15 cellular contexts compared by ENCODE assay signal in the genomic region with DNA sequence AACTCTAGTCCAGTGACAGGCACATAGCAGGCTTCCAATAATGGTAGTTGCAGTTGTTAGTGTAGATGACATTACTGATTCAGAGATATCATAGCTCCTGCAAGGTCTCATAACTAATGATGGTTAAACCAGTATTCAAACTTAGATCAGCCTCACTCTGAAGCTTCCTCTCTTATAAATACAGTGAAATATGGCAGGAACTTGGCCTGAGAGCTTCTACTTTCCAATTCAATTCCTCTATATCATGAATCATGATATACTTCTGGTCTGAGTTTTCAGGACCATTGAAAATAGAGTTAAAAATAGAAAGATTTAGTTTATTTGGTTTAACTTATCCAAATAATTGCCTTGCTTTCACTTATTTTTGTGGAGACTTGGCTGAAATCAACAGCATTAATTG.
DNase-seq lines count a peak whose midpoint lies in the region; ATAC-seq, FAIRE-seq and TF ChIP-seq lines count a peak whose summit lies in the region.
"Had no signal": no experiment of that assay in that cellular context is flagged by ENCODE, and none has a peak within 500 bp of the region (broad histone marks: within the 10 kb centered on the region; RNA-seq: fewer than 3 reads in every experiment).

No MANE protein-coding gene starts in this region.

- no peak overlapping the region for H2BK15ac ChIP-seq in mesenchymal stem cell (ENCODE audit: low read depth, poor library complexity, severe bottlenecking)

- no peak overlapping the region for H3K9ac ChIP-seq in astrocyte (ENCODE audit: low read length)
- H3K9ac ChIP-seq in mesenchymal stem cell (ENCODE audit: low read length): peak overlapping the region; percentile 67
- H3K9ac ChIP-seq in stomach smooth muscle (ENCODE audit: low read length in 2 of 2): no peak overlapping the region
- H3K9ac ChIP-seq: BLaER1 treated with 17β-estradiol and CSF1 and Interleukin-3, amounts not matched to agents 10 nM and 100 nM had no signal

- no peak overlapping the region for H3K23ac ChIP-seq in mesenchymal stem cell (ENCODE audit: low read length in 2 of 2)

- H3K4me3 ChIP-seq in astrocyte (ENCODE audit: insufficient read depth, low read depth, low read length) (no peak overlapping the region), mesenchymal stem cell (ENCODE audit: insufficient read depth in 1 of 2, low read depth in 1 of 2, low read length in 2 of 2) (no peak overlapping the region), stomach smooth muscle (ENCODE audit: low read length in 2 of 2) (no peak overlapping the region)
- H3K4me3 ChIP-seq: BLaER1 treated with 17β-estradiol and CSF1 and Interleukin-3, amounts not matched to agents 10 nM and 100 nM had no signal

- no peaks in the 10 kb centered on the region for H3K79me2 ChIP-seq in astrocyte (ENCODE audit: insufficient read depth, low read length)

- H3K36me3 Mint-ChIP-seq in astrocyte (ENCODE audit: low read depth, unreplicated experiment) (no peaks in the 10 kb centered on the region), nephron progenitor cell (ENCODE audit: low read depth) (no peaks in the 10 kb centered on the region)

- H3K4me1 ChIP-seq in astrocyte (ENCODE audit: insufficient read depth, low read length) (peaks cover 13% of the 10 kb centered on the region), mesenchymal stem cell (ENCODE audit: control insufficient read depth, insufficient read depth, low read depth, low read length) (no peaks in the 10 kb centered on the region), stomach smooth muscle (ENCODE audit: control insufficient read depth, insufficient read depth, low read length) (no peaks in the 10 kb centered on the region)

- H3K4me3 Mint-ChIP-seq in astrocyte (ENCODE audit: unreplicated experiment) (no peak overlapping the region), nephron progenitor cell (no peak overlapping the region)

- no peak overlapping the region for H2AK5ac ChIP-seq in mesenchymal stem cell (ENCODE audit: low read length, severe bottlenecking)

- H3K27me3 ChIP-seq in astrocyte (ENCODE audit: insufficient read depth, low read length) (no peaks in the 10 kb centered on the region), mesenchymal stem cell (ENCODE audit: control insufficient read depth in 1 of 2, insufficient read depth in 1 of 2, low read length in 2 of 2) (no peaks in the 10 kb centered on the region), stomach smooth muscle (ENCODE audit: control insufficient read depth in 1 of 2, insufficient read depth in 2 of 2, low read length in 2 of 2) (no peaks in the 10 kb centered on the region)
- H3K27me3 ChIP-seq: BLaER1 treated with 17β-estradiol and CSF1 and Interleukin-3, amounts not matched to agents 10 nM and 100 nM had no signal

- H3K4me1 Mint-ChIP-seq in astrocyte (ENCODE audit: low read depth, unreplicated experiment) (peaks cover 18% of the 10 kb centered on the region), nephron progenitor cell (no peaks in the 10 kb centered on the region)

- H4K20me1 ChIP-seq in astrocyte (ENCODE audit: insufficient read depth, low read length): no peaks in the 10 kb centered on the region
- H4K20me1 ChIP-seq: BLaER1 treated with 17β-estradiol and CSF1 and Interleukin-3, amounts not matched to agents 10 nM and 100 nM had no signal

- H3K79me1 ChIP-seq in mesenchymal stem cell (replicated peaks; ENCODE audit: low read length, poor library complexity, severe bottlenecking): no peaks in the 10 kb centered on the region

- H3K14ac ChIP-seq in mesenchymal stem cell (ENCODE audit: low read length in 2 of 2): no peak overlapping the region

- H2AFZ ChIP-seq in astrocyte (ENCODE audit: low read depth, low read length): no peak overlapping the region
- no peak overlapping the region for H2AFZ ChIP-seq in mesenchymal stem cell (ENCODE audit: low read depth, low read length)

- H3K18ac ChIP-seq in mesenchymal stem cell (ENCODE audit: low read depth in 1 of 2, low read length in 2 of 2): no peak overlapping the region

- no peak overlapping the region for H2BK5ac ChIP-seq in mesenchymal stem cell (ENCODE audit: low read depth, low read length, poor library complexity, severe bottlenecking)

- H3K9me3 Mint-ChIP-seq in astrocyte (ENCODE audit: unreplicated experiment) (no peaks in the 10 kb centered on the region), nephron progenitor cell (no peaks in the 10 kb centered on the region)

- H3K4ac ChIP-seq in mesenchymal stem cell (ENCODE audit: low read depth in 1 of 2, low read length in 2 of 2): no peak overlapping the region

- DNase-seq in NCI-H446 (lab: John Stamatoyannopoulos, UW): peak; percentile 42 to 61
- DNase-seq in NCI-H446 treated with DMSO at 0.1 percent for 48 hours (lab: John Stamatoyannopoulos, UW): no peak
- no peak for DNase-seq in astrocyte (ENCODE audit: low read depth)
- DNase-seq in mesenchymal stem cell: no peak
- no peak for DNase-seq in nephron progenitor cell
- DNase-seq in superior temporal gyrus (ENCODE audit: extremely low spot score): no peak
- DNase-seq: DMS79 treated with DMSO at 0.1 percent for 48 hours, KBM-7, NCI-H1417 treated with DMSO at 0.1 percent for 48 hours, NCI-H1930 had no signal

- ATAC-seq in GM21825 (IDR thresholded peaks at IDR 0.05; ENCODE audit: unreplicated experiment): no peak

- no peak overlapping the region for H4K8ac ChIP-seq in mesenchymal stem cell (ENCODE audit: low read length)

- peak overlapping the region; percentile 15 for H3K27ac Mint-ChIP-seq in astrocyte (ENCODE audit: unreplicated experiment)
- no peak overlapping the region for H3K27ac Mint-ChIP-seq in nephron progenitor cell

- H2BK120ac ChIP-seq in mesenchymal stem cell (ENCODE audit: low read depth, low read length): no peak overlapping the region

- FAIRE-seq in astrocyte (lab: Jason Lieb, UNC): no peak
- FAIRE-seq: RCC 7860 had no signal

- peak overlapping the region; percentile 17 for H3K4me2 ChIP-seq in astrocyte (ENCODE audit: low read length)
- H3K4me2 ChIP-seq in mesenchymal stem cell (ENCODE audit: low read length, poor library complexity, severe bottlenecking): no peak overlapping the region

- H3K27me3 Mint-ChIP-seq in astrocyte (ENCODE audit: low read depth, unreplicated experiment) (no peaks in the 10 kb centered on the region), nephron progenitor cell (ENCODE audit: low read depth, poor library complexity) (no peaks in the 10 kb centered on the region)

- H3K27ac ChIP-seq in astrocyte (ENCODE audit: low read depth, low read length): peak overlapping the region; percentile 43
- H3K27ac ChIP-seq in mesenchymal stem cell (ENCODE audit: low read length, poor library complexity, severe bottlenecking): no peak overlapping the region
- H3K27ac ChIP-seq in stomach smooth muscle (ENCODE audit: low read length): peak overlapping the region; percentile 19
- H3K27ac ChIP-seq: 22Rv1 had no signal

- H3K9me3 ChIP-seq in astrocyte (ENCODE audit: insufficient read depth, low read depth, low read length) (no peaks in the 10 kb centered on the region), mesenchymal stem cell (ENCODE audit: control insufficient read depth, low read length) (no peaks in the 10 kb centered on the region), stomach smooth muscle (ENCODE audit: control insufficient read depth in 2 of 2, low read length in 2 of 2) (no peaks in the 10 kb centered on the region)
- H3K9me3 ChIP-seq: BLaER1 treated with 17β-estradiol and CSF1 and Interleukin-3, amounts not matched to agents 10 nM and 100 nM had no signal

- TF ChIP-seq CTCF in astrocyte (IDR thresholded peaks at IDR 0.05; ENCODE audit: insufficient read depth, low read depth, low read length) (no peak), nephron progenitor cell (IDR thresholded peaks at IDR 0.05) (no peak)

- no peak overlapping the region for H2BK12ac ChIP-seq in mesenchymal stem cell (ENCODE audit: low read length in 2 of 2)

- H4K91ac ChIP-seq in mesenchymal stem cell (ENCODE audit: low read length): no peak overlapping the region

- H3K36me3 ChIP-seq in astrocyte (ENCODE audit: insufficient read depth, low read length) (no peaks in the 10 kb centered on the region), mesenchymal stem cell (ENCODE audit: control insufficient read depth in 1 of 2, insufficient read depth in 2 of 2, low read depth in 1 of 2, low read length in 2 of 2) (no peaks in the 10 kb centered on the region), stomach smooth muscle (ENCODE audit: control insufficient read depth in 2 of 2, insufficient read depth in 2 of 2, low read length in 2 of 2) (no peaks in the 10 kb centered on the region)
- H3K36me3 ChIP-seq: BLaER1 treated with 17β-estradiol and CSF1 and Interleukin-3, amounts not matched to agents 10 nM and 100 nM had no signal

Comparison
In these comparisons a context has a peak if more than half of its experiments do, and no peak if none do; other contexts are left out.
1. DNase-seq: peak in NCI-H446 (2 of 2); none in NCI-H446 treated with DMSO at 0.1 percent for 48 hours (single experiment), astrocyte (single experiment), mesenchymal stem cell (single experiment), nephron progenitor cell (single experiment) and superior temporal gyrus (single experiment).